ENCODE assay signal across 1 cellular context in genomic region chr17:78174870-78175642, GRCh38.
TF ChIP-seq lines count a peak whose summit lies in the region.

No MANE protein-coding gene starts in this region.

TF ChIP-seq in HepG2, 621 proteins besides CTCF, POLR2A, EP300 and RAD21 (continued from another document):
- TF ChIP-seq ZBTB4 (CRISPR knock-in tag; IDR thresholded peaks at IDR 0.05; ENCODE audit: borderline replicate concordance) (peak; percentile 54; the same call in 1 of the 2 replicates), HMGXB4 (CRISPR knock-in tag; IDR thresholded peaks at IDR 0.05; ENCODE audit: borderline replicate concordance in 1 of 2, low read depth in 1 of 2) (no peak), KAT2B (IDR thresholded peaks at IDR 0.05; ENCODE audit: borderline replicate concordance, low read depth, low read length) (no peak), MTA3 (CRISPR knock-in tag; IDR thresholded peaks at IDR 0.05) (no peak), STAG1 (CRISPR knock-in tag; IDR thresholded peaks at IDR 0.05) (peak; percentile 40), ZBTB7A (CRISPR knock-in tag; IDR thresholded peaks at IDR 0.05) (no peak), ELK4 (CRISPR knock-in tag; IDR thresholded peaks at IDR 0.05; ENCODE audit: borderline replicate concordance) (no peak), RORA (CRISPR knock-in tag; IDR thresholded peaks at IDR 0.05) (no peak), CBX2 (IDR thresholded peaks at IDR 0.05; ENCODE audit: low read depth, low read length) (no peak), CBX2 (CRISPR knock-in tag; IDR thresholded peaks at IDR 0.05; ENCODE audit: low read depth) (no peak), FIP1L1 (IDR thresholded peaks at IDR 0.05; ENCODE audit: borderline replicate concordance, insufficient read depth, low read depth, low read length) (no peak), PHF8 (CRISPR knock-in tag; IDR thresholded peaks at IDR 0.05) (no peak), ZNF646 (CRISPR knock-in tag; IDR thresholded peaks at IDR 0.05) (no peak), ZNF441 (CRISPR knock-in tag; IDR thresholded peaks at IDR 0.05; ENCODE audit: borderline replicate concordance) (no peak), ZBTB34 (CRISPR knock-in tag; IDR thresholded peaks at IDR 0.05) (peak; percentile 74; the same call in 1 of the 2 replicates), ZNF256 (CRISPR knock-in tag; conservative IDR thresholded peaks at IDR 0.05) (no peak), ZNF614 (CRISPR knock-in tag; IDR thresholded peaks at IDR 0.05; ENCODE audit: borderline replicate concordance) (no peak), ZNF333 (CRISPR knock-in tag; IDR thresholded peaks at IDR 0.05; ENCODE audit: borderline replicate concordance) (no peak), ZBTB20 (CRISPR knock-in tag; IDR thresholded peaks at IDR 0.05; ENCODE audit: borderline replicate concordance, low read depth) (no peak), GABPB1 (CRISPR knock-in tag; IDR thresholded peaks at IDR 0.05) (peak; percentile 15; the same call in 1 of the 2 replicates), MXD4 (CRISPR knock-in tag; IDR thresholded peaks at IDR 0.05) (no peak), KDM2A (CRISPR knock-in tag; IDR thresholded peaks at IDR 0.05; ENCODE audit: borderline replicate concordance, low read depth) (no peak), ZNF782 (CRISPR knock-in tag; IDR thresholded peaks at IDR 0.05; ENCODE audit: borderline replicate concordance) (no peak), ZBTB26 (CRISPR knock-in tag; IDR thresholded peaks at IDR 0.05; ENCODE audit: borderline replicate concordance) (no peak), PAX8 (CRISPR knock-in tag; IDR thresholded peaks at IDR 0.05; ENCODE audit: borderline replicate concordance) (no peak), KLF13 (CRISPR knock-in tag; IDR thresholded peaks at IDR 0.05) (no peak), UBTF (CRISPR knock-in tag; IDR thresholded peaks at IDR 0.05) (0 out of 2 replicates have a peak, but pooled peaks have one; percentile 26), ZFP91 (CRISPR knock-in tag; IDR thresholded peaks at IDR 0.05; ENCODE audit: borderline replicate concordance) (no peak), SNRNP70 (IDR thresholded peaks at IDR 0.05; ENCODE audit: low read depth, low read length) (no peak)
TF ChIP-seq in HepG2: peak in this region for 13.
